Comparison of ENCODE assay signal across 1 cellular context in the genomic region with DNA sequence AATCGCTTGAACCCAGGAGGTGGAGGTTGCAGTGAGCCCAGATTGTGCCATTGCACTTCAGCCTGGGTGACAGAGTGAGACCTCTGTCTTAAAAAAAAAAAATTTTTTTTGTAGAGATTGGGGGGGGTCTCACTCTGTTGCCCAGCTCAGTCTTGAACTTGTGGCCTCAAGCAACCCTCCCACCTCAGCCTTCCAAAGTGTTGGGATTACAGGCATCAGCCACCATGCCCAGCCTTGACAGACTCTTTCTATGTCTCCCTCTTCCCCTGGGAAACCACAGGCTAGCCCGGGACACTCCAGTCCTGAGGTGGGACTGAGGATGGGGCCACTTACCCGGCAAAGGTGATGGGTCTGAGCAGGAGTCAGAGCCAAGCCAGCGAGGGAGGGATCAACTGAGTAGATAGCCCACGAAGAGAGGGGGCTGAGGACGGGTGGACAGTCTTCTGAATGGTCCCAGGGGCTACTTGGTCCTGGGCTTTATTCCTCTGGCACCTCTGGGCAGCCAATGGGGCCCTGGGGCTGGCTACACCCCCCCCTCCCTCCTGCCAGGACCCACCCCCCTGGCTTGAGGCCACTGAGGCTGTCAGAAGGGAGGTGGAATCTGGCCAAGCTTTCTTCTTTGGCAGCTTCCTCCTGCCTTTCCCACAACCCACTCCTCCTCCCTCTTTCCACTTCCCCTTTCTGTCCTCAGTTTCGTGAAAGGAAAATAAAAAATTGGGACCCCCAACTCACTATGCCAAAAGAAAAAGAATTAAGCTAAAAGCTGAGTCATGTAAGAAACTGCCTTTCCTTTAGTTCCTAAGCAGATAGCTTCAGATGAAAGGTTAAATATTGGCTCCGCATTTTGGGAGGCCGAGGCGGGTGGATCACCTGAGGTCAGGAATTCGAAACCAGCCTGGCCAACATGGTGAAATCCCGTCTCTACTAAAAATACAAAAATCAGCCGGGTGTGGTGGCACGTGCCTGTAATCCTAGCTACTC.
TF ChIP-seq lines count a peak whose summit lies in the region.

A gene with protein sequence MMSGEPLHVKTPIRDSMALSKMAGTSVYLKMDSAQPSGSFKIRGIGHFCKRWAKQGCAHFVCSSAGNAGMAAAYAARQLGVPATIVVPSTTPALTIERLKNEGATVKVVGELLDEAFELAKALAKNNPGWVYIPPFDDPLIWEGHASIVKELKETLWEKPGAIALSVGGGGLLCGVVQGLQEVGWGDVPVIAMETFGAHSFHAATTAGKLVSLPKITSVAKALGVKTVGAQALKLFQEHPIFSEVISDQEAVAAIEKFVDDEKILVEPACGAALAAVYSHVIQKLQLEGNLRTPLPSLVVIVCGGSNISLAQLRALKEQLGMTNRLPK (minus strand): TSS at position 453 of the 981 bp plus-strand sequence. CDS start 4,179 bp downstream, outside the sequence.

TF ChIP-seq in K562, 482 proteins besides CTCF, POLR2A, EP300 and RAD21 (continued from another document):
- TF ChIP-seq ZNF445 (CRISPR knock-in tag; IDR thresholded peaks at IDR 0.05; ENCODE audit: low read depth) (no peak), PML (IDR thresholded peaks at IDR 0.05; ENCODE audit: low read length) (no peak), C11orf30 (IDR thresholded peaks at IDR 0.05; ENCODE audit: low read depth) (peak; percentile 80), TRIM24 (IDR thresholded peaks at IDR 0.05) (no peak), PHF21A (IDR thresholded peaks at IDR 0.05; ENCODE audit: borderline replicate concordance, low read depth) (0 out of 2 replicates have a peak, but pooled peaks have one; percentile 29), CXXC5 (CRISPR knock-in tag; IDR thresholded peaks at IDR 0.05) (0 out of 2 replicates have a peak, but pooled peaks have one; percentile 32), ZNF316 (IDR thresholded peaks at IDR 0.05) (peak; percentile 77), NFE2L1 (tag; IDR thresholded peaks at IDR 0.05; ENCODE audit: borderline replicate concordance, low read depth) (peak; percentile 30; the same call in 1 of the 2 replicates), ZNF224 (CRISPR knock-in tag; IDR thresholded peaks at IDR 0.05) (no peak)
- TF ChIP-seq, protein P1, sequence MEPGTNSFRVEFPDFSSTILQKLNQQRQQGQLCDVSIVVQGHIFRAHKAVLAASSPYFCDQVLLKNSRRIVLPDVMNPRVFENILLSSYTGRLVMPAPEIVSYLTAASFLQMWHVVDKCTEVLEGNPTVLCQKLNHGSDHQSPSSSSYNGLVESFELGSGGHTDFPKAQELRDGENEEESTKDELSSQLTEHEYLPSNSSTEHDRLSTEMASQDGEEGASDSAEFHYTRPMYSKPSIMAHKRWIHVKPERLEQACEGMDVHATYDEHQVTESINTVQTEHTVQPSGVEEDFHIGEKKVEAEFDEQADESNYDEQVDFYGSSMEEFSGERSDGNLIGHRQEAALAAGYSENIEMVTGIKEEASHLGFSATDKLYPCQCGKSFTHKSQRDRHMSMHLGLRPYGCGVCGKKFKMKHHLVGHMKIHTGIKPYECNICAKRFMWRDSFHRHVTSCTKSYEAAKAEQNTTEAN (CRISPR knock-in tag; IDR thresholded peaks at IDR 0.05): no peak
- TF ChIP-seq, protein P2, sequence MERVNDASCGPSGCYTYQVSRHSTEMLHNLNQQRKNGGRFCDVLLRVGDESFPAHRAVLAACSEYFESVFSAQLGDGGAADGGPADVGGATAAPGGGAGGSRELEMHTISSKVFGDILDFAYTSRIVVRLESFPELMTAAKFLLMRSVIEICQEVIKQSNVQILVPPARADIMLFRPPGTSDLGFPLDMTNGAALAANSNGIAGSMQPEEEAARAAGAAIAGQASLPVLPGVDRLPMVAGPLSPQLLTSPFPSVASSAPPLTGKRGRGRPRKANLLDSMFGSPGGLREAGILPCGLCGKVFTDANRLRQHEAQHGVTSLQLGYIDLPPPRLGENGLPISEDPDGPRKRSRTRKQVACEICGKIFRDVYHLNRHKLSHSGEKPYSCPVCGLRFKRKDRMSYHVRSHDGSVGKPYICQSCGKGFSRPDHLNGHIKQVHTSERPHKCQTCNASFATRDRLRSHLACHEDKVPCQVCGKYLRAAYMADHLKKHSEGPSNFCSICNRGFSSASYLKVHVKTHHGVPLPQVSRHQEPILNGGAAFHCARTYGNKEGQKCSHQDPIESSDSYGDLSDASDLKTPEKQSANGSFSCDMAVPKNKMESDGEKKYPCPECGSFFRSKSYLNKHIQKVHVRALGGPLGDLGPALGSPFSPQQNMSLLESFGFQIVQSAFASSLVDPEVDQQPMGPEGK (CRISPR knock-in tag; IDR thresholded peaks at IDR 0.05; ENCODE audit: borderline replicate concordance): no peak
- TF ChIP-seq, protein P3, sequence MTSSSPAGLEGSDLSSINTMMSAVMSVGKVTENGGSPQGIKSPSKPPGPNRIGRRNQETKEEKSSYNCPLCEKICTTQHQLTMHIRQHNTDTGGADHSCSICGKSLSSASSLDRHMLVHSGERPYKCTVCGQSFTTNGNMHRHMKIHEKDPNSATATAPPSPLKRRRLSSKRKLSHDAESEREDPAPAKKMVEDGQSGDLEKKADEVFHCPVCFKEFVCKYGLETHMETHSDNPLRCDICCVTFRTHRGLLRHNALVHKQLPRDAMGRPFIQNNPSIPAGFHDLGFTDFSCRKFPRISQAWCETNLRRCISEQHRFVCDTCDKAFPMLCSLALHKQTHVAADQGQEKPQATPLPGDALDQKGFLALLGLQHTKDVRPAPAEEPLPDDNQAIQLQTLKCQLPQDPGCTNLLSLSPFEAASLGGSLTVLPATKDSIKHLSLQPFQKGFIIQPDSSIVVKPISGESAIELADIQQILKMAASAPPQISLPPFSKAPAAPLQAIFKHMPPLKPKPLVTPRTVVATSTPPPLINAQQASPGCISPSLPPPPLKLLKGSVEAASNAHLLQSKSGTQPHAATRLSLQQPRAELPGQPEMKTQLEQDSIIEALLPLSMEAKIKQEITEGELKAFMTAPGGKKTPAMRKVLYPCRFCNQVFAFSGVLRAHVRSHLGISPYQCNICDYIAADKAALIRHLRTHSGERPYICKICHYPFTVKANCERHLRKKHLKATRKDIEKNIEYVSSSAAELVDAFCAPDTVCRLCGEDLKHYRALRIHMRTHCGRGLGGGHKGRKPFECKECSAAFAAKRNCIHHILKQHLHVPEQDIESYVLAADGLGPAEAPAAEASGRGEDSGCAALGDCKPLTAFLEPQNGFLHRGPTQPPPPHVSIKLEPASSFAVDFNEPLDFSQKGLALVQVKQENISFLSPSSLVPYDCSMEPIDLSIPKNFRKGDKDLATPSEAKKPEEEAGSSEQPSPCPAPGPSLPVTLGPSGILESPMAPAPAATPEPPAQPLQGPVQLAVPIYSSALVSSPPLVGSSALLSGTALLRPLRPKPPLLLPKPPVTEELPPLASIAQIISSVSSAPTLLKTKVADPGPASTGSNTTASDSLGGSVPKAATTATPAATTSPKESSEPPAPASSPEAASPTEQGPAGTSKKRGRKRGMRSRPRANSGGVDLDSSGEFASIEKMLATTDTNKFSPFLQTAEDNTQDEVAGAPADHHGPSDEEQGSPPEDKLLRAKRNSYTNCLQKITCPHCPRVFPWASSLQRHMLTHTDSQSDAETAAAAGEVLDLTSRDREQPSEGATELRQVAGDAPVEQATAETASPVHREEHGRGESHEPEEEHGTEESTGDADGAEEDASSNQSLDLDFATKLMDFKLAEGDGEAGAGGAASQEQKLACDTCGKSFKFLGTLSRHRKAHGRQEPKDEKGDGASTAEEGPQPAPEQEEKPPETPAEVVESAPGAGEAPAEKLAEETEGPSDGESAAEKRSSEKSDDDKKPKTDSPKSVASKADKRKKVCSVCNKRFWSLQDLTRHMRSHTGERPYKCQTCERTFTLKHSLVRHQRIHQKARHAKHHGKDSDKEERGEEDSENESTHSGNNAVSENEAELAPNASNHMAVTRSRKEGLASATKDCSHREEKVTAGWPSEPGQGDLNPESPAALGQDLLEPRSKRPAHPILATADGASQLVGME (CRISPR knock-in tag; IDR thresholded peaks at IDR 0.05): no peak
- TF ChIP-seq, protein P4, sequence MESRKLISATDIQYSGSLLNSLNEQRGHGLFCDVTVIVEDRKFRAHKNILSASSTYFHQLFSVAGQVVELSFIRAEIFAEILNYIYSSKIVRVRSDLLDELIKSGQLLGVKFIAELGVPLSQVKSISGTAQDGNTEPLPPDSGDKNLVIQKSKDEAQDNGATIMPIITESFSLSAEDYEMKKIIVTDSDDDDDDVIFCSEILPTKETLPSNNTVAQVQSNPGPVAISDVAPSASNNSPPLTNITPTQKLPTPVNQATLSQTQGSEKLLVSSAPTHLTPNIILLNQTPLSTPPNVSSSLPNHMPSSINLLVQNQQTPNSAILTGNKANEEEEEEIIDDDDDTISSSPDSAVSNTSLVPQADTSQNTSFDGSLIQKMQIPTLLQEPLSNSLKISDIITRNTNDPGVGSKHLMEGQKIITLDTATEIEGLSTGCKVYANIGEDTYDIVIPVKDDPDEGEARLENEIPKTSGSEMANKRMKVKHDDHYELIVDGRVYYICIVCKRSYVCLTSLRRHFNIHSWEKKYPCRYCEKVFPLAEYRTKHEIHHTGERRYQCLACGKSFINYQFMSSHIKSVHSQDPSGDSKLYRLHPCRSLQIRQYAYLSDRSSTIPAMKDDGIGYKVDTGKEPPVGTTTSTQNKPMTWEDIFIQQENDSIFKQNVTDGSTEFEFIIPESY (CRISPR knock-in tag; IDR thresholded peaks at IDR 0.05): no peak
- TF ChIP-seq, protein P5, sequence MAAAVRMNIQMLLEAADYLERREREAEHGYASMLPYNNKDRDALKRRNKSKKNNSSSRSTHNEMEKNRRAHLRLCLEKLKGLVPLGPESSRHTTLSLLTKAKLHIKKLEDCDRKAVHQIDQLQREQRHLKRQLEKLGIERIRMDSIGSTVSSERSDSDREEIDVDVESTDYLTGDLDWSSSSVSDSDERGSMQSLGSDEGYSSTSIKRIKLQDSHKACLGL (CRISPR knock-in tag; IDR thresholded peaks at IDR 0.05; ENCODE audit: borderline replicate concordance, poor library complexity, severe bottlenecking): no peak
